8 cellular contexts compared by ENCODE assay signal in genomic region chr20:50572922-50573777, GRCh38.
DNase-seq lines count a peak whose midpoint lies in the region; ATAC-seq and TF ChIP-seq lines count a peak whose summit lies in the region.

No MANE protein-coding gene starts in this region.

- ATAC-seq in Right ventricle myocardium inferior (peak; percentile 30), right lobe of liver (peak; percentile 53 to 76 (median 72)), HG02840 (IDR thresholded peaks at IDR 0.05; ENCODE audit: low FRiP score, unreplicated experiment) (no peak), GM18870 (IDR thresholded peaks at IDR 0.05; ENCODE audit: unreplicated experiment) (no peak)

- H3K27me3 ChIP-seq in adipocyte (replicated peaks; ENCODE audit: control insufficient read depth, insufficient read depth, low read length): no peaks in the 10 kb centered on the region
- H3K27me3 ChIP-seq in right lobe of liver: no peaks in the 10 kb centered on the region
- H3K27me3 ChIP-seq in mesendoderm (ENCODE audit: insufficient read depth, low read length, poor library complexity): no peaks in the 10 kb centered on the region

- no peak overlapping the region for H3K56ac ChIP-seq in mesendoderm (ENCODE audit: low read length)

- H3K27me3 Mint-ChIP-seq in endothelial cell (ENCODE audit: unreplicated experiment): peaks cover 5% of the 10 kb centered on the region

- no peak overlapping the region for H3K23ac ChIP-seq in mesendoderm (ENCODE audit: low read length)

- H3K79me2 ChIP-seq in mesendoderm (ENCODE audit: control insufficient read depth, insufficient read depth, low read length): no peaks in the 10 kb centered on the region

- peak overlapping the region; percentile 50 to 84 (median 64) for H3K27ac ChIP-seq in right lobe of liver
- H3K27ac ChIP-seq in mesendoderm (ENCODE audit: low read depth, low read length): no peak overlapping the region

- H3K27ac Mint-ChIP-seq in endothelial cell (ENCODE audit: unreplicated experiment): no peak overlapping the region

- TF ChIP-seq CTCF in right lobe of liver (IDR thresholded peaks at IDR 0.05) (peak in 1 of 4 donors; percentile 6), endothelial cell (IDR thresholded peaks at IDR 0.05; ENCODE audit: unreplicated experiment) (no peak)

- H3K9me3 Mint-ChIP-seq in endothelial cell (ENCODE audit: unreplicated experiment): no peaks in the 10 kb centered on the region

- H3K4me2 ChIP-seq in mesendoderm (ENCODE audit: low read length): no peak overlapping the region

- H2BK5ac ChIP-seq in mesendoderm (ENCODE audit: low read length): no peak overlapping the region

- H3K36me3 Mint-ChIP-seq in endothelial cell (ENCODE audit: low read depth, unreplicated experiment): peaks cover 46% of the 10 kb centered on the region

- 6% methylated on average over 5 of the region's 6 CpGs for WGBS in right lobe of liver (ENCODE audit: insufficient coverage, low coverage, low lambda C conversion rate, missing lambda C conversion rate)
- WGBS in mesendoderm (ENCODE audit: extremely low coverage, insufficient coverage, low lambda C conversion rate): no CpG with 5 or more reads among the region's 6 CpGs

- H2BK120ac ChIP-seq in mesendoderm (ENCODE audit: low read depth, low read length): no peak overlapping the region

- H3K4me1 ChIP-seq in adipocyte (ENCODE audit: control insufficient read depth, insufficient read depth, low read length) (peaks cover 58% of the 10 kb centered on the region), right lobe of liver (peaks cover 0 to 46% (median 14%) of the 10 kb centered on the region in 4 donors), mesendoderm (ENCODE audit: control insufficient read depth, low read depth, low read length) (peaks cover 3% of the 10 kb centered on the region)

- intact Hi-C loops in Right ventricle myocardium inferior (cut with DNase I) (no loop called here), cardiac septum (cut with DNase I) (loop anchor here (10.0 kb wide), 1 partner anchor 258 kb away; no protein-coding TSS in a partner anchor), right lobe of liver (cut with DNase I) (loop anchor here in 1 of 2 donors (10.0 kb wide), 2 partner anchors 58 to 98 kb away; partner anchors contain the start of gene PTPN1)

- no peak overlapping the region for H2BK15ac ChIP-seq in mesendoderm (replicated peaks; ENCODE audit: low read depth)

- peaks cover 6% of the 10 kb centered on the region for H3K79me1 ChIP-seq in mesendoderm (ENCODE audit: low read length)

- H2AK5ac ChIP-seq in mesendoderm (ENCODE audit: low read length): no peak overlapping the region

- H3K18ac ChIP-seq in mesendoderm (ENCODE audit: low read length): no peak overlapping the region

- H3K4me3 ChIP-seq in adipocyte (ENCODE audit: low read length) (peak overlapping the region; percentile 31), right lobe of liver (no peak overlapping the region), mesendoderm (ENCODE audit: low read length) (no peak overlapping the region)

- no peak overlapping the region for H3K4ac ChIP-seq in mesendoderm (ENCODE audit: low read depth, low read length)

- peaks cover 48% of the 10 kb centered on the region for H3K36me3 ChIP-seq in adipocyte (ENCODE audit: control insufficient read depth, insufficient read depth, low read length, severe bottlenecking)
- peaks cover 0 to 32% (median 8%) of the 10 kb centered on the region in 4 donors for H3K36me3 ChIP-seq in right lobe of liver
- H3K36me3 ChIP-seq in mesendoderm (ENCODE audit: control insufficient read depth, insufficient read depth, low read length): peaks cover 9% of the 10 kb centered on the region

- H4K8ac ChIP-seq in mesendoderm (ENCODE audit: low read depth, low read length): no peak overlapping the region

- H3K9ac ChIP-seq in adipocyte (ENCODE audit: low read length) (peak overlapping the region; percentile 61), mesendoderm (ENCODE audit: low read length) (no peak overlapping the region)

- no peak overlapping the region for H3K4me3 Mint-ChIP-seq in endothelial cell (ENCODE audit: unreplicated experiment)

- no peak overlapping the region for H4K5ac ChIP-seq in mesendoderm (ENCODE audit: low read length)

- H3K9me3 ChIP-seq in adipocyte (ENCODE audit: control insufficient read depth, low read length) (no peaks in the 10 kb centered on the region), right lobe of liver (no peaks in the 10 kb centered on the region)

- no peak for DNase-seq in Right ventricle myocardium inferior (ENCODE audit: missing footprints)
- DNase-seq in cardiac septum (ENCODE audit: low spot score): no peak
- DNase-seq in adipocyte (ENCODE audit: low read depth): peak; percentile 77
- peak; percentile 58 to 90 (median 86) for DNase-seq in right lobe of liver
- no peak for DNase-seq in mesendoderm
- DNase-seq in endothelial cell (ENCODE audit: low spot score): no peak

- peaks cover 14% of the 10 kb centered on the region for H3K4me1 Mint-ChIP-seq in endothelial cell (ENCODE audit: unreplicated experiment)

- TF ChIP-seq POLR2A in right lobe of liver (IDR thresholded peaks at IDR 0.05): no peak

Comparison
In these comparisons a context has a peak if more than half of its experiments do, and no peak if none do; other contexts are left out.
1. ATAC-seq: peak in Right ventricle myocardium inferior (single experiment) and right lobe of liver (4 of 4); none in HG02840 (single experiment) and GM18870 (single experiment).
2. DNase-seq: peak in adipocyte (single experiment) and right lobe of liver (3 of 3); none in Right ventricle myocardium inferior (single experiment), cardiac septum (single experiment), mesendoderm (single experiment) and endothelial cell (single experiment).